2 cellular contexts compared by ENCODE assay signal in the genomic region with DNA sequence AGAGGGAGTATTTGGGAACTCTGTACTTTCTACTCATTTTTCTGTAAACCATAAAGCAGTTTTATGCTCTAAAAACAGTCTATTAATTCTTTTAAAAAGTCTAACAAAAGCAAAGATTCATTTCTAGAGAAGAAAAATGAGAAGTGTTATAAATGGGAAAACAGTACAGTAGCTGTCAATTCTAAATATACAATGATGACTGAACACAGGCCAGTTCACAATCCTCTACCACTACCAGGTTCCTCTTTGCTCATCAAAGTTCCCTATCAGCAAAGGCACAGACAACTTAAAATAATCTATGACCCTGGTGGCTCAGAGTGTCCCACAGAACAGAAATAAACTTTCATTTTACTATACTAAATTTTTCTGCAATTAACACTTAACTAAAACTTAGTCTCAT.
TF ChIP-seq lines count a peak whose summit lies in the region.

No MANE protein-coding gene starts in this region.

TF ChIP-seq in GM23338, 12 proteins besides CTCF, POLR2A, EP300 and RAD21:
- TF ChIP-seq ZNF331 (CRISPR knock-in tag; IDR thresholded peaks at IDR 0.05; ENCODE audit: low read depth) (no peak), EZH2 (IDR thresholded peaks at IDR 0.05; ENCODE audit: low read depth, unreplicated experiment) (no peak), JUNB (IDR thresholded peaks at IDR 0.05; ENCODE audit: unreplicated experiment) (no peak)

TF ChIP-seq in HepG2, 621 proteins besides CTCF, POLR2A, EP300 and RAD21:
- TF ChIP-seq KAT2B (IDR thresholded peaks at IDR 0.05; ENCODE audit: borderline replicate concordance, low read depth, low read length) (no peak), KMT2A (CRISPR knock-in tag; IDR thresholded peaks at IDR 0.05) (no peak), POLR2G (IDR thresholded peaks at IDR 0.05; ENCODE audit: low read depth, low read length) (no peak), FIP1L1 (IDR thresholded peaks at IDR 0.05; ENCODE audit: borderline replicate concordance, insufficient read depth, low read depth, low read length) (no peak), PAX8 (CRISPR knock-in tag; IDR thresholded peaks at IDR 0.05; ENCODE audit: borderline replicate concordance) (no peak), PHF21A (CRISPR knock-in tag; IDR thresholded peaks at IDR 0.05) (no peak), HNRNPK (IDR thresholded peaks at IDR 0.05; ENCODE audit: low read depth, low read length, poor library complexity, severe bottlenecking) (peak; percentile 18), RBFOX2 (IDR thresholded peaks at IDR 0.05; ENCODE audit: low read depth, low read length) (0 out of 2 replicates have a peak, but pooled peaks have one; percentile 25)
- TF ChIP-seq, protein P1, sequence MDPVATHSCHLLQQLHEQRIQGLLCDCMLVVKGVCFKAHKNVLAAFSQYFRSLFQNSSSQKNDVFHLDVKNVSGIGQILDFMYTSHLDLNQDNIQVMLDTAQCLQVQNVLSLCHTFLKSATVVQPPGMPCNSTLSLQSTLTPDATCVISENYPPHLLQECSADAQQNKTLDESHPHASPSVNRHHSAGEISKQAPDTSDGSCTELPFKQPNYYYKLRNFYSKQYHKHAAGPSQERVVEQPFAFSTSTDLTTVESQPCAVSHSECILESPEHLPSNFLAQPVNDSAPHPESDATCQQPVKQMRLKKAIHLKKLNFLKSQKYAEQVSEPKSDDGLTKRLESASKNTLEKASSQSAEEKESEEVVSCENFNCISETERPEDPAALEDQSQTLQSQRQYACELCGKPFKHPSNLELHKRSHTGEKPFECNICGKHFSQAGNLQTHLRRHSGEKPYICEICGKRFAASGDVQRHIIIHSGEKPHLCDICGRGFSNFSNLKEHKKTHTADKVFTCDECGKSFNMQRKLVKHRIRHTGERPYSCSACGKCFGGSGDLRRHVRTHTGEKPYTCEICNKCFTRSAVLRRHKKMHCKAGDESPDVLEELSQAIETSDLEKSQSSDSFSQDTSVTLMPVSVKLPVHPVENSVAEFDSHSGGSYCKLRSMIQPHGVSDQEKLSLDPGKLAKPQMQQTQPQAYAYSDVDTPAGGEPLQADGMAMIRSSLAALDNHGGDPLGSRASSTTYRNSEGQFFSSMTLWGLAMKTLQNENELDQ (CRISPR knock-in tag; IDR thresholded peaks at IDR 0.05; ENCODE audit: borderline replicate concordance), result no peak
TF ChIP-seq in HepG2: peak in this region for 2.
